Comparison of ENCODE assay signal across 20 cellular contexts in the genomic region with DNA sequence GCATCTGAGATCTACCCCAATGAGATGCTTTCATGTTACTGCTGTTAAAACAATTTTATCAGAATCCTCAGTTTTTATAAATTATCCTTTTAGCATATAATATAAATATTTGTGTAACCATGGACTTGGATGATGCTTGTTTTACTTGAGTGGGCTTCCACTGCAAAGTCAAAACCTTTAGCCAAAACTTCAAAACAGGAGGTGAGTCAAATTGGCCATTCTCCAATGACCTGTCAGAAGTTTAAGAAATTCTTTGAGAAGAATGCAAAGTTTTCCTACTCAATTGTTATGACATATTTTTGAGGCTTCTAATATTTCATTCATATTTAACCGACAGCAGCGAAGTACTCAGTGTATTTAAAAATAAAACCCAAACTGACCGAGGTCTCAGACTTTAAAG.
A peak's percentile ranks its signal among the peaks of the same experiment; 100 is the strongest.
DNase-seq lines count a peak whose midpoint lies in the region; ATAC-seq and TF ChIP-seq lines count a peak whose summit lies in the region.
"Had no signal": no experiment of that assay in that cellular context is flagged by ENCODE, and none has a peak within 500 bp of the region (broad histone marks: within the 10 kb centered on the region; RNA-seq: fewer than 3 reads in every experiment).

No MANE protein-coding gene starts in this region.

- H3K4me3 Mint-ChIP-seq in MCF 10A (ENCODE audit: unreplicated experiment): no peak overlapping the region
- H3K4me3 Mint-ChIP-seq: CD4-positive, alpha-beta memory T cell; HFFc6 had no signal

- TF ChIP-seq CTCF in MCF 10A (IDR thresholded peaks at IDR 0.05; ENCODE audit: unreplicated experiment) (no peak), mammary epithelial cell (conservative IDR thresholded peaks at IDR 0.05 in 1 of 2, IDR thresholded peaks at IDR 0.05 in 1 of 2; ENCODE audit: extremely low read depth in 1 of 2, insufficient read depth in 1 of 2, low read depth in 1 of 2, low read length in 2 of 2) (no peak), choroid plexus epithelial cell (conservative IDR thresholded peaks at IDR 0.05; ENCODE audit: low read depth, low read length) (no peak), fibroblast of pulmonary artery (IDR thresholded peaks at IDR 0.05; ENCODE audit: low read length, missing control alignments) (no peak), ascending aorta (IDR thresholded peaks at IDR 0.05) (no peak)

- H3K4me2 ChIP-seq in mammary epithelial cell (ENCODE audit: insufficient read depth, low read depth, low read length): no peak overlapping the region
- H3K4me2 ChIP-seq: A549 had no signal

- H3K27me3 ChIP-seq in mammary epithelial cell (ENCODE audit: insufficient read depth, low read length) (no peaks in the 10 kb centered on the region), ascending aorta (no peaks in the 10 kb centered on the region)

- BruUV-seq in MCF 10A (replicated peaks; lab: Mats Ljungman, UMichigan): no TSS peak
- BruUV-seq in mammary epithelial cell (replicated peaks; lab: Mats Ljungman, UMichigan): no TSS peak

- H3K4me3 ChIP-seq in mammary epithelial cell (replicated peaks in 1 of 3; ENCODE audit: insufficient read depth in 1 of 3, low read depth in 2 of 3, low read length in 3 of 3) (no peak overlapping the region), choroid plexus epithelial cell (ENCODE audit: low read depth, low read length) (no peak overlapping the region), fibroblast of pulmonary artery (replicated peaks; ENCODE audit: low read depth, low read length) (no peak overlapping the region), ascending aorta (no peak overlapping the region)
- H3K4me3 ChIP-seq: A549 had no signal

- no peaks in the 10 kb centered on the region for H4K20me1 ChIP-seq in mammary epithelial cell (ENCODE audit: insufficient read depth, low read length)

- intact Hi-C loops in MCF 10A (cut with micrococcal nuclease): no loop called here
- intact Hi-C loops in mammary epithelial cell (cut with micrococcal nuclease): no loop called here
- intact Hi-C loops in ascending aorta (cut with DNase I): no loop called here

- no peaks in the 10 kb centered on the region for H3K27me3 Mint-ChIP-seq in MCF 10A (ENCODE audit: insufficient read depth, unreplicated experiment)
- H3K27me3 Mint-ChIP-seq: CD4-positive, alpha-beta memory T cell had no signal

- H3K36me3 ChIP-seq in mammary epithelial cell (ENCODE audit: insufficient read depth, low read length) (no peaks in the 10 kb centered on the region), ascending aorta (no peaks in the 10 kb centered on the region)

- H3K9me3 ChIP-seq in mammary epithelial cell (replicated peaks; ENCODE audit: insufficient read depth, low read length): peaks cover 16% of the 10 kb centered on the region
- peaks cover 0 to 9% of the 10 kb centered on the region in 2 donors for H3K9me3 ChIP-seq in ascending aorta
- H3K9me3 ChIP-seq: A549 had no signal

- H3K9me3 Mint-ChIP-seq in MCF 10A (ENCODE audit: unreplicated experiment): peaks cover 6% of the 10 kb centered on the region

- CTCF ChIA-PET in MCF 10A (lab: Yijun Ruan, JAX) (no interaction called here), mammary epithelial cell (lab: Charles Lee; ENCODE audit: low non-redundant PET) (no interaction called here)

- DNase-seq in MCF 10A (ENCODE audit: unreplicated experiment) (peak; percentile 1), mammary epithelial cell (no peak), choroid plexus epithelial cell (ENCODE audit: low read depth) (peak; percentile 40), fibroblast of pulmonary artery (ENCODE audit: low read depth) (peak; percentile 14), NCI-H1105 treated with DMSO at 0.1 percent for 48 hours (lab: John Stamatoyannopoulos, UW) (no peak), ascending aorta (ENCODE audit: low spot score in 2 of 2) (no peak)
- DNase-seq: AML-193; CD4-positive, alpha-beta memory T cell; DMS153; DMS79; GDM1; GOT3; H7; HFFc6 had no signal

- H3K4me1 Mint-ChIP-seq in MCF 10A (ENCODE audit: insufficient read depth, unreplicated experiment): peaks cover 9% of the 10 kb centered on the region
- H3K4me1 Mint-ChIP-seq: CD4-positive, alpha-beta memory T cell had no signal

- POLR2A ChIA-PET in MCF 10A (lab: Yijun Ruan, JAX): no interaction called here

- no peak overlapping the region for H2AFZ ChIP-seq in mammary epithelial cell (ENCODE audit: low read depth, low read length)

- no peak overlapping the region for H3K9ac ChIP-seq in mammary epithelial cell (ENCODE audit: insufficient read depth, low read length)

- 16% methylated on average over 3 of the region's 3 CpGs for WGBS in mammary epithelial cell (ENCODE audit: low coverage, missing lambda C conversion rate)

- dilution Hi-C loops in mammary epithelial cell (cut with HindIII; ENCODE audit: low sequenced_read_pairs): no loop called here

- no peaks in the 10 kb centered on the region for H3K79me2 ChIP-seq in mammary epithelial cell (ENCODE audit: insufficient read depth, low read length)

- H3K4me1 ChIP-seq in mammary epithelial cell (ENCODE audit: insufficient read depth, low read length) (no peaks in the 10 kb centered on the region), ascending aorta (no peaks in the 10 kb centered on the region)
- H3K4me1 ChIP-seq: A549 had no signal

- H3K27ac ChIP-seq in mammary epithelial cell (ENCODE audit: insufficient read depth, low read depth, low read length) (no peak overlapping the region), ascending aorta (no peak overlapping the region)
- H3K27ac ChIP-seq: 22Rv1, A549, C4-2B had no signal

- ATAC-seq in GM21786 (IDR thresholded peaks at IDR 0.05; ENCODE audit: unreplicated experiment): no peak
- ATAC-seq: A549, HCT116, HepG2 had no signal

- no peak overlapping the region for H3K27ac Mint-ChIP-seq in MCF 10A (ENCODE audit: low read depth, unreplicated experiment)
- H3K27ac Mint-ChIP-seq: CD4-positive, alpha-beta memory T cell; HFFc6 had no signal

- in situ Hi-C loops in mammary epithelial cell (cut with MboI; ENCODE audit: low sequenced_read_pairs in 2 of 2): no loop called here

- no peaks in the 10 kb centered on the region for H3K36me3 Mint-ChIP-seq in MCF 10A (ENCODE audit: insufficient read depth, unreplicated experiment)
- H3K36me3 Mint-ChIP-seq: CD4-positive, alpha-beta memory T cell had no signal

Comparison
In these comparisons a context has a peak if more than half of its experiments do, and no peak if none do; other contexts are left out.
1. DNase-seq: peak in MCF 10A (single experiment), choroid plexus epithelial cell (single experiment) and fibroblast of pulmonary artery (single experiment); none in mammary epithelial cell (single experiment), NCI-H1105 treated with DMSO at 0.1 percent for 48 hours (single experiment) and ascending aorta (0 of 2).